ENCODE assay signal across 9 cellular contexts in the genomic region with DNA sequence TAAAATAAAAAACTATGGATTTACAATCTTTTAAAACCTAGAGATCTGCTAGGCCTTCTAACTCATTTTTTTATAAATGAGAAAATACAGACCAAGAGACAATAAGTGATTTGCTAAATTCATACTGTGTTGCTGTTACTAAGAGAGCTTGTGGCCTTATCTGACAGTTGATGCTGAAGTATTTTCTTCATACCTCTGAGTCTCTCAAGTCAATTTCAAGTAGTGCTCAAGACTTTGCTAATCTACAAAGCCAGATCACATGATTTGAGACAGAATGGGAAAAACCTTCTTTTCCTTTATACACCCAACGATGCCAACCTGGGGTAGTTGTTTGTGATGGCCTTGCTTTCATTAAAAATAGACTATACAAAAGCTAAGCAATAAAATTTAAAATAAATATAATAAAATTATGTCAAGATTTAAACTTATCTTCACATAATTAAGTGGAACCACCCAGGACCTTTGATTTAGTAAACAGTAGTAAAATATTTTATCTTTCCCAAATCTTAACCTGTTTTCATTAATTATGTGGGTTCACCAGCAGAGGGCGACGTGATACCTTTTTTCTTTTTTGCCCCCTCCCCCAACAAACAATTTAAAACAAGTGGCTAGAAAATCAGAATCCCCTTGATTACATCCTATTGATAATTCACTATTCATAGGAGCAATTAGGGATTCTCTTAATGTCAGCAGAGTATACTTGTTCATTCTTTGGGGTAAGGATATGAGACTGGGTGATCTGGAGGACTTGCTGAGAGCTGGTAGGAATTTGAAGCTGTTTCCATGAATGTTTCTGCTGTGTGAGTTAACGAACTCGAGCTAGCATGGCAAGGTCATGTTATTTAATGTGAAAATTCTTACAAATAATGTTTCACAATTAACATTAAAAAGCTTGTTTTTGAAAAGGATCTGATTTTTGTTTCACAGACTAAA. TPM values are rescaled to one million over a fixed set of nuclear protein-coding genes. Genes with fewer than 3 reads are reported as not detected.
DNase-seq lines count a peak whose midpoint lies in the region; ATAC-seq and TF ChIP-seq lines count a peak whose summit lies in the region.
"Had no signal": no experiment of that assay in that cellular context is flagged by ENCODE, and none has a peak within 500 bp of the region (broad histone marks: within the 10 kb centered on the region; RNA-seq: fewer than 3 reads in every experiment).

No MANE protein-coding gene starts in this region.

- no peak overlapping the region for H3K4me3 ChIP-seq in adipocyte (ENCODE audit: low read length)
- H3K4me3 ChIP-seq: lung had no signal

- H3K4me2 ChIP-seq in H9 (ENCODE audit: insufficient read depth, insufficient read length, low read length), result no peak overlapping the region

- H4K20me1 ChIP-seq in H9 (ENCODE audit: control insufficient read depth, insufficient read depth, insufficient read length), result no peaks in the 10 kb centered on the region

- H3K27me3 ChIP-seq in H9 (ENCODE audit: insufficient read depth, low read length) (no peaks in the 10 kb centered on the region), adipocyte (replicated peaks; ENCODE audit: control insufficient read depth, insufficient read depth, low read length) (peaks cover 8% of the 10 kb centered on the region)

- no peak overlapping the region for H3K18ac ChIP-seq in H9 (ENCODE audit: insufficient read length, low read depth, low read length)

- H3K36me3 Mint-ChIP-seq in H9 (ENCODE audit: insufficient read depth in 1 of 3, low read depth in 3 of 3) (peaks cover under 1 to 5% (median under 1%) of the 10 kb centered on the region in 3 experiments; a peak in 6 of 7 replicates), immature natural killer cell (no peaks in the 10 kb centered on the region)
- no peaks in the 10 kb centered on the region for H3K36me3 Mint-ChIP-seq in stimulated activated memory B cell treated with anti-CD40 and anti-IgM and Interleukin-4, amounts not matched to agents 10 μg/mL and 1 μg/mL and 100 μg/mL, for 72 hours

- DNase-seq in COLO829 (ENCODE audit: low spot score) (peak; percentile 14), H9 (no peak), adipocyte (ENCODE audit: low read depth) (peak; percentile 21), lung microvascular endothelial cell (ENCODE audit: low read depth in 2 of 2) (peak; percentile 3 to 30), immature natural killer cell (no peak), kidney glomerular epithelial cell (lab: John Stamatoyannopoulos, UW) (no peak)

- H3K9me3 ChIP-seq in H9 (ENCODE audit: control insufficient read depth, low read depth, low read length) (no peaks in the 10 kb centered on the region), adipocyte (ENCODE audit: control insufficient read depth, low read length) (no peaks in the 10 kb centered on the region)

- H3K9me3 Mint-ChIP-seq in H9, result peaks cover 5% of the 10 kb centered on the region in 2 experiments; a peak in 4 of 5 replicates
- peaks cover 0 to 2% (median under 1%) of the 10 kb centered on the region in 6 donors for H3K9me3 Mint-ChIP-seq in immature natural killer cell
- peaks cover under 1% of the 10 kb centered on the region for H3K9me3 Mint-ChIP-seq in stimulated activated memory B cell treated with anti-CD40 and anti-IgM and Interleukin-4, amounts not matched to agents 10 μg/mL and 1 μg/mL and 100 μg/mL, for 72 hours

- no peaks in the 10 kb centered on the region for H3K79me1 ChIP-seq in H9 (ENCODE audit: insufficient read depth, low read depth, low read length, poor library complexity, severe bottlenecking)

- no peak overlapping the region for H3K56ac ChIP-seq in H9 (ENCODE audit: insufficient read length, low read depth, low read length)

- TF ChIP-seq CTCF in H9 (conservative IDR thresholded peaks at IDR 0.05), result peak; percentile 88

- H3K36me3 ChIP-seq in adipocyte (ENCODE audit: control insufficient read depth, insufficient read depth, low read length, severe bottlenecking), result no peaks in the 10 kb centered on the region

- H3K4me3 Mint-ChIP-seq in H9, result no peak overlapping the region
- no peak overlapping the region for H3K4me3 Mint-ChIP-seq in immature natural killer cell
- no peak overlapping the region for H3K4me3 Mint-ChIP-seq in stimulated activated memory B cell treated with anti-CD40 and anti-IgM and Interleukin-4, amounts not matched to agents 10 μg/mL and 1 μg/mL and 100 μg/mL, for 72 hours

- H3K27me3 Mint-ChIP-seq in H9 (ENCODE audit: low read depth), result no peaks in the 10 kb centered on the region
- no peaks in the 10 kb centered on the region for H3K27me3 Mint-ChIP-seq in immature natural killer cell (ENCODE audit: low read depth in 3 of 3)
- peaks cover 10% of the 10 kb centered on the region for H3K27me3 Mint-ChIP-seq in stimulated activated memory B cell treated with anti-CD40 and anti-IgM and Interleukin-4, amounts not matched to agents 10 μg/mL and 1 μg/mL and 100 μg/mL, for 72 hours

- no peak overlapping the region for H2BK12ac ChIP-seq in H9 (ENCODE audit: insufficient read length, low read depth, low read length)

- H3K4me1 ChIP-seq in H9 (ENCODE audit: insufficient read depth, low read length) (no peaks in the 10 kb centered on the region), adipocyte (ENCODE audit: control insufficient read depth, insufficient read depth, low read length) (peaks cover 6% of the 10 kb centered on the region)

- no peak overlapping the region for H2AFZ ChIP-seq in H9 (ENCODE audit: low read length)

- no CpG with 5 or more reads among the region's 5 CpGs for WGBS in H9 (ENCODE audit: extremely low coverage, insufficient read length, low lambda C conversion rate)

- H3T11ph ChIP-seq in H9 (ENCODE audit: low read length), result no peak overlapping the region

- H3K4ac ChIP-seq in H9 (ENCODE audit: low read depth, low read length), result no peak overlapping the region

- H2BK5ac ChIP-seq in H9 (ENCODE audit: insufficient read length, low read length), result no peak overlapping the region

- H4K91ac ChIP-seq in H9 (ENCODE audit: insufficient read length, low read depth, low read length), result no peak overlapping the region

- no peak overlapping the region for H2BK15ac ChIP-seq in H9 (ENCODE audit: low read depth, low read length)

- H3K4me1 Mint-ChIP-seq in H9 (peaks cover 4 to 6% of the 10 kb centered on the region in 2 experiments), immature natural killer cell (no peaks in the 10 kb centered on the region)
- no peaks in the 10 kb centered on the region for H3K4me1 Mint-ChIP-seq in stimulated activated memory B cell treated with anti-CD40 and anti-IgM and Interleukin-4, amounts not matched to agents 10 μg/mL and 1 μg/mL and 100 μg/mL, for 72 hours

- H3K27ac Mint-ChIP-seq in H9 (no peak overlapping the region), immature natural killer cell (no peak overlapping the region)
- no peak overlapping the region for H3K27ac Mint-ChIP-seq in stimulated activated memory B cell treated with anti-CD40 and anti-IgM and Interleukin-4, amounts not matched to agents 10 μg/mL and 1 μg/mL and 100 μg/mL, for 72 hours

- no peak overlapping the region for H2BK120ac ChIP-seq in H9 (ENCODE audit: low read depth, low read length, poor library complexity, severe bottlenecking)

- H3K23me2 ChIP-seq in H9 (ENCODE audit: insufficient read length, low read depth, low read length, poor library complexity, severe bottlenecking), result no peaks in the 10 kb centered on the region

- H4K8ac ChIP-seq in H9 (replicated peaks; ENCODE audit: insufficient read length, low read depth, low read length), result no peak overlapping the region

- H3K27ac ChIP-seq in H9 (ENCODE audit: insufficient read length, low read depth, low read length), result no peak overlapping the region

- H3K14ac ChIP-seq in H9 (ENCODE audit: insufficient read depth, low read length), result no peak overlapping the region

- no peak for ATAC-seq in esophagus mucosa
- no peak for ATAC-seq in stimulated activated memory B cell treated with anti-CD40 and anti-IgM and Interleukin-4, amounts not matched to agents 10 μg/mL and 1 μg/mL and 100 μg/mL, for 72 hours

- no peak overlapping the region for H2AK5ac ChIP-seq in H9 (ENCODE audit: insufficient read length, low read length)

- H3K9ac ChIP-seq in H9 (ENCODE audit: extremely low read depth, insufficient read length, low read length) (no peak overlapping the region), adipocyte (ENCODE audit: low read length) (no peak overlapping the region)

- H2BK20ac ChIP-seq in H9 (ENCODE audit: low read depth, low read length, poor library complexity, severe bottlenecking), result no peak overlapping the region

- no peaks in the 10 kb centered on the region for H3K79me2 ChIP-seq in H9 (ENCODE audit: insufficient read depth, low read length)

- H3K23ac ChIP-seq in H9 (ENCODE audit: insufficient read length, low read depth, low read length), result no peak overlapping the region

- H4K5ac ChIP-seq in H9 (ENCODE audit: insufficient read length, low read depth, low read length), result no peak overlapping the region

RNA-seq across cellular contexts. Expression of a gene that starts 49.6 kb away (rescaled TPM):
- total RNA-seq in H9 (2021) (0.11 TPM in 1 of 2 replicates, not detected in the other), lung microvascular endothelial cell (not detected in 2 replicates), esophagus mucosa (not detected)
- polyA plus RNA-seq in immature natural killer cell, result not detected

Comparison
In these comparisons a context has a peak if more than half of its experiments do, and no peak if none do; other contexts are left out.
1. DNase-seq: peak in COLO829 (single experiment), adipocyte (single experiment) and lung microvascular endothelial cell (2 of 2); none in H9 (single experiment), immature natural killer cell (0 of 3) and kidney glomerular epithelial cell (single experiment).